14 cellular contexts compared by ENCODE assay signal in the genomic region with DNA sequence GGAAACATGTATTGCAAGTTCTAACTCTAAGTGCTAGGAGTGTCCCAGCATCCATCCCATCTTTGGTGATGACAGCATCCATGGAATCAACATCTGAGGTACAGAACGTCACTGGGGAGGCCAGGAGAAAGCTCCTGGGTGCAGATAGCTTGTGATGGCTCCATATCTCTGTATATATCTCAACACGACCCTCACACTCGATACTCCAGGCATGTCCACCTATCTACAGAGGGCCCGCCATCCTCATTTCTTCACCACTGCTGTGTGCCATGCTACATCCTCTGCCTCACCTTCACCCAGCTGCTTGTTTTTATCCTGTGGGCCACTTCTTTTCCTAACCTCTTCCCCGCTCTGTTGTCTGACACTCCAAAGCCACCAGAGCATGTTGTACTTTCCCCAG.
DNase-seq lines count a peak whose midpoint lies in the region; ATAC-seq and TF ChIP-seq lines count a peak whose summit lies in the region.
"Had no signal": no experiment of that assay in that cellular context is flagged by ENCODE, and none has a peak within 500 bp of the region (broad histone marks: within the 10 kb centered on the region; RNA-seq: fewer than 3 reads in every experiment).

No MANE protein-coding gene starts in this region.

- peaks cover 5% of the 10 kb centered on the region for H3F3A ChIP-seq in smooth muscle cell (ENCODE audit: low read depth)

- H3K27ac ChIP-seq in breast epithelium (peak overlapping the region; percentile 77 to 84), ascending aorta (peak overlapping the region; percentile 88 to 92), vagina (peak overlapping the region; percentile 87), smooth muscle cell (ENCODE audit: low read depth) (no peak overlapping the region)
- H3K27ac ChIP-seq: GM23248 had no signal

- H3K9ac ChIP-seq in smooth muscle cell (ENCODE audit: low read depth): no peak overlapping the region

- no peak overlapping the region for H3K27ac Mint-ChIP-seq in MCF 10A (ENCODE audit: low read depth, unreplicated experiment)
- peak overlapping the region; percentile 75 to 90 for H3K27ac Mint-ChIP-seq in natural killer cell

- TF ChIP-seq POLR2A in breast epithelium (IDR thresholded peaks at IDR 0.05) (no peak), vagina (IDR thresholded peaks at IDR 0.05) (no peak)

- BruUV-seq in MCF 10A (replicated peaks; lab: Mats Ljungman, UMichigan): no TSS peak

- over 99% methylated on average over 5 of the region's 5 CpGs for WGBS in smooth muscle cell (ENCODE audit: low lambda C conversion rate)

- CTCF ChIA-PET in MCF 10A (lab: Yijun Ruan, JAX): interaction anchor here (2.1 kb wide), 1 partner anchor 30 kb away, joined by 4 read pairs; no protein-coding TSS in a partner anchor

- H3K27me3 Mint-ChIP-seq in MCF 10A (ENCODE audit: insufficient read depth, unreplicated experiment): no peaks in the 10 kb centered on the region
- H3K27me3 Mint-ChIP-seq in natural killer cell (ENCODE audit: low read depth in 2 of 2): peaks cover 5 to 9% of the 10 kb centered on the region in 2 donors

- ATAC-seq in natural killer cell (no peak), HG03439 (IDR thresholded peaks at IDR 0.05; ENCODE audit: unreplicated experiment) (no peak), GM21390 (IDR thresholded peaks at IDR 0.05; ENCODE audit: unreplicated experiment) (no peak)
- ATAC-seq: SK-N-SH treated with all-trans-retinoic acid at 6 μM for 48 hours had no signal

- H3K4me3 Mint-ChIP-seq in MCF 10A (ENCODE audit: unreplicated experiment): no peak overlapping the region
- no peak overlapping the region for H3K4me3 Mint-ChIP-seq in natural killer cell

- TF ChIP-seq CTCF in breast epithelium (IDR thresholded peaks at IDR 0.05) (no peak), MCF 10A (IDR thresholded peaks at IDR 0.05; ENCODE audit: unreplicated experiment) (no peak), ascending aorta (IDR thresholded peaks at IDR 0.05) (no peak), natural killer cell (IDR thresholded peaks at IDR 0.05) (no peak), vagina (IDR thresholded peaks at IDR 0.05) (no peak), smooth muscle cell (IDR thresholded peaks at IDR 0.05; ENCODE audit: borderline replicate concordance, insufficient read depth, poor library complexity, severe bottlenecking) (no peak)

- POLR2A ChIA-PET in MCF 10A (lab: Yijun Ruan, JAX): interaction anchor here (0.5 to 4.9 kb wide), 9 partner anchors 27 to 166 kb away, joined by 3 to 82 read pairs (median 9); no protein-coding TSS in a partner anchor

- peaks cover 0 to 3% of the 10 kb centered on the region in 2 donors for H3K4me1 ChIP-seq in breast epithelium
- peaks cover 9 to 55% of the 10 kb centered on the region in 2 donors for H3K4me1 ChIP-seq in ascending aorta
- H3K4me1 ChIP-seq in vagina: peaks cover 29% of the 10 kb centered on the region
- peaks cover 10% of the 10 kb centered on the region for H3K4me1 ChIP-seq in smooth muscle cell (ENCODE audit: low read depth)

- H3K4me3 ChIP-seq in breast epithelium: no peak overlapping the region
- H3K4me3 ChIP-seq in ascending aorta: no peak overlapping the region
- H3K4me3 ChIP-seq in vagina: no peak overlapping the region
- H3K4me3 ChIP-seq in smooth muscle cell: no peak overlapping the region
- H3K4me3 ChIP-seq: pancreas had no signal

- H3K4me1 Mint-ChIP-seq in MCF 10A (ENCODE audit: insufficient read depth, unreplicated experiment) (peaks cover 49% of the 10 kb centered on the region), natural killer cell (peaks cover 17 to 22% of the 10 kb centered on the region in 2 donors)

- no peaks in the 10 kb centered on the region for H3K79me2 ChIP-seq in smooth muscle cell (ENCODE audit: low read depth)

- H3K36me3 ChIP-seq in breast epithelium (no peaks in the 10 kb centered on the region), ascending aorta (no peaks in the 10 kb centered on the region), vagina (no peaks in the 10 kb centered on the region), smooth muscle cell (ENCODE audit: low read depth) (no peaks in the 10 kb centered on the region)
- H3K36me3 ChIP-seq: pancreas had no signal

- H3K9me3 Mint-ChIP-seq in MCF 10A (ENCODE audit: unreplicated experiment) (no peaks in the 10 kb centered on the region), natural killer cell (peaks cover 0 to 2% of the 10 kb centered on the region in 2 donors)

- no peaks in the 10 kb centered on the region for H3K27me3 ChIP-seq in breast epithelium
- no peaks in the 10 kb centered on the region for H3K27me3 ChIP-seq in ascending aorta
- no peaks in the 10 kb centered on the region for H3K27me3 ChIP-seq in vagina
- no peaks in the 10 kb centered on the region for H3K27me3 ChIP-seq in smooth muscle cell (ENCODE audit: low read depth)
- H3K27me3 ChIP-seq: pancreas had no signal

- intact Hi-C loops in breast epithelium (cut with DNase I; ENCODE audit: low total_unique reads): no loop called here
- intact Hi-C loops in MCF 10A (cut with micrococcal nuclease): no loop called here
- intact Hi-C loops in ascending aorta (cut with DNase I): loop anchor here (10.0 kb wide), 1 partner anchor 162 kb away; no protein-coding TSS in a partner anchor
- intact Hi-C loops in natural killer cell (cut with micrococcal nuclease): loop anchor here (10.0 kb wide), 1 partner anchor 128 kb away; no protein-coding TSS in a partner anchor
- intact Hi-C loops in vagina (cut with DNase I): loop anchor here (5.0 to 10.0 kb wide), 3 partner anchors 36 to 218 kb away; no protein-coding TSS in a partner anchor

- no peaks in the 10 kb centered on the region for H4K20me1 ChIP-seq in smooth muscle cell (ENCODE audit: low read depth)

- H3K9me3 ChIP-seq in breast epithelium (no peaks in the 10 kb centered on the region), ascending aorta (no peaks in the 10 kb centered on the region), vagina (no peaks in the 10 kb centered on the region), smooth muscle cell (replicated peaks; ENCODE audit: low read depth) (no peaks in the 10 kb centered on the region)
- H3K9me3 ChIP-seq: pancreas had no signal

- no peak overlapping the region for H2AFZ ChIP-seq in smooth muscle cell (ENCODE audit: low read depth)

- no peak overlapping the region for H3K4me2 ChIP-seq in smooth muscle cell

- DNase-seq in breast epithelium (ENCODE audit: low spot score in 2 of 2) (no peak), MCF 10A (ENCODE audit: unreplicated experiment) (no peak), ascending aorta (ENCODE audit: low spot score in 2 of 2) (peak in 1 of 2 donors; percentile 27), natural killer cell (no peak), vagina (ENCODE audit: extremely low spot score in 2 of 2) (no peak), smooth muscle cell (lab: John Stamatoyannopoulos, UW; ENCODE audit: unreplicated experiment) (no peak)
- DNase-seq: cerebellar nuclear complex, NCI-H187 treated with DMSO at 0.1 percent for 48 hours, NCI-H510A treated with DMSO at 0.1 percent for 48 hours, pancreas had no signal

- H3K36me3 Mint-ChIP-seq in MCF 10A (ENCODE audit: insufficient read depth, unreplicated experiment): peaks cover 7% of the 10 kb centered on the region
- peaks cover 10% of the 10 kb centered on the region for H3K36me3 Mint-ChIP-seq in natural killer cell

Comparison
In these comparisons a context has a peak if more than half of its experiments do, and no peak if none do; other contexts are left out.
1. intact Hi-C loops: an anchor here in ascending aorta (10.0 kb wide), natural killer cell (10.0 kb wide) and vagina (5.0 to 10.0 kb wide); none called in breast epithelium and MCF 10A.